In genomic region chr11:113106507-113106906, GRCh38 we compare ENCODE assay signal across 17 cellular contexts.
DNase-seq lines count a peak whose midpoint lies in the region; TF ChIP-seq lines count a peak whose summit lies in the region.
"Had no signal": no experiment of that assay in that cellular context is flagged by ENCODE, and none has a peak within 500 bp of the region (broad histone marks: within the 10 kb centered on the region; RNA-seq: fewer than 3 reads in every experiment).

No MANE protein-coding gene starts in this region.

- H2AFZ ChIP-seq in mammary epithelial cell (ENCODE audit: low read depth, low read length): no peak overlapping the region
- H2AFZ ChIP-seq: hepatocyte had no signal

- H4K20me1 ChIP-seq in mammary epithelial cell (ENCODE audit: insufficient read depth, low read length): no peaks in the 10 kb centered on the region

- H3K27ac ChIP-seq in mammary epithelial cell (ENCODE audit: insufficient read depth, low read depth, low read length): no peak overlapping the region
- H3K27ac ChIP-seq in breast epithelium: no peak overlapping the region
- H3K27ac ChIP-seq in esophagus muscularis mucosa (replicated peaks in 1 of 4): peak overlapping the region in 3 of 4 donors; percentile 17 to 50 (median 25)
- H3K27ac ChIP-seq: body of pancreas, hepatocyte, lower lobe of right lung, tibial nerve had no signal

- H3K4me3 ChIP-seq in mammary epithelial cell (replicated peaks in 1 of 3; ENCODE audit: insufficient read depth in 1 of 3, low read depth in 2 of 3, low read length in 3 of 3): no peak overlapping the region
- no peak overlapping the region for H3K4me3 ChIP-seq in breast epithelium
- no peak overlapping the region for H3K4me3 ChIP-seq in esophagus muscularis mucosa
- no peak overlapping the region for H3K4me3 ChIP-seq in skeletal muscle satellite cell (ENCODE audit: low read length)
- H3K4me3 ChIP-seq: body of pancreas, hepatocyte, lower lobe of right lung, tibial nerve had no signal

- no TSS peak for BruUV-seq in mammary epithelial cell (replicated peaks; lab: Mats Ljungman, UMichigan)

- dilution Hi-C loops in mammary epithelial cell (cut with HindIII; ENCODE audit: low sequenced_read_pairs): no loop called here

- TF ChIP-seq EP300 in esophagus muscularis mucosa (IDR thresholded peaks at IDR 0.05): no peak

- CTCF ChIA-PET in mammary epithelial cell (lab: Charles Lee; ENCODE audit: low non-redundant PET): no interaction called here

- H3K9me3 ChIP-seq in mammary epithelial cell (replicated peaks; ENCODE audit: insufficient read depth, low read length) (no peaks in the 10 kb centered on the region), breast epithelium (no peaks in the 10 kb centered on the region), esophagus muscularis mucosa (no peaks in the 10 kb centered on the region), skeletal muscle satellite cell (replicated peaks; ENCODE audit: low read length) (no peaks in the 10 kb centered on the region)
- H3K9me3 ChIP-seq: body of pancreas, Caco-2, lower lobe of right lung, tibial nerve had no signal

- H3K4me2 ChIP-seq in mammary epithelial cell (ENCODE audit: insufficient read depth, low read depth, low read length) (no peak overlapping the region), skeletal muscle satellite cell (ENCODE audit: low read length) (peak overlapping the region; percentile 27)
- H3K4me2 ChIP-seq: hepatocyte had no signal

- DNase-seq in mammary epithelial cell (peak; percentile 32), breast epithelium (ENCODE audit: low spot score in 2 of 2) (no peak), NCI-H226 (peak; percentile 41), esophagus muscularis mucosa (ENCODE audit: extremely low spot score) (no peak), HuH-7 (ENCODE audit: low spot score) (no peak), NCI-H526 (lab: John Stamatoyannopoulos, UW) (no peak)
- no peak for DNase-seq in activated naive CD4-positive, alpha-beta T cell treated with Interleukin-2 at 50 U/mL for 16 hours
- DNase-seq: 8988T; activated CD4-positive, alpha-beta T cell treated with anti-CD3 and anti-CD28 coated beads for 48 hours; activated T-cell treated with anti-CD3 and anti-CD28 coated beads, Interleukin-2, amount 50 U/mL, for 72 hours; body of pancreas; Caco-2; lower lobe of right lung; nucleus accumbens had no signal

- H3K79me2 ChIP-seq in mammary epithelial cell (ENCODE audit: insufficient read depth, low read length): no peaks in the 10 kb centered on the region
- H3K79me2 ChIP-seq: hepatocyte had no signal

- H3K9ac ChIP-seq in mammary epithelial cell (ENCODE audit: insufficient read depth, low read length): no peak overlapping the region
- no peak overlapping the region for H3K9ac ChIP-seq in skeletal muscle satellite cell (ENCODE audit: low read depth, low read length)

- no peaks in the 10 kb centered on the region for H3K36me3 ChIP-seq in mammary epithelial cell (ENCODE audit: insufficient read depth, low read length)
- no peaks in the 10 kb centered on the region for H3K36me3 ChIP-seq in breast epithelium
- no peaks in the 10 kb centered on the region for H3K36me3 ChIP-seq in esophagus muscularis mucosa
- H3K36me3 ChIP-seq in skeletal muscle satellite cell (ENCODE audit: insufficient read depth, low read length): no peaks in the 10 kb centered on the region
- H3K36me3 ChIP-seq: lower lobe of right lung, tibial nerve had no signal

- TF ChIP-seq CTCF in mammary epithelial cell (conservative IDR thresholded peaks at IDR 0.05 in 1 of 2, IDR thresholded peaks at IDR 0.05 in 1 of 2; ENCODE audit: extremely low read depth in 1 of 2, insufficient read depth in 1 of 2, low read depth in 1 of 2, low read length in 2 of 2) (no peak), breast epithelium (IDR thresholded peaks at IDR 0.05) (no peak), esophagus muscularis mucosa (IDR thresholded peaks at IDR 0.05) (no peak)

- no peaks in the 10 kb centered on the region for H3K4me1 ChIP-seq in mammary epithelial cell (ENCODE audit: insufficient read depth, low read length)
- H3K4me1 ChIP-seq in breast epithelium: no peaks in the 10 kb centered on the region
- H3K4me1 ChIP-seq in esophagus muscularis mucosa: peaks cover 16 to 55% (median 31%) of the 10 kb centered on the region in 4 donors
- peaks cover 21% of the 10 kb centered on the region for H3K4me1 ChIP-seq in skeletal muscle satellite cell (ENCODE audit: control insufficient read depth, insufficient read depth, low read length)
- H3K4me1 ChIP-seq: Caco-2, lower lobe of right lung, tibial nerve had no signal

- 51% methylated on average over 2 of the region's 2 CpGs for WGBS in mammary epithelial cell (ENCODE audit: low coverage, missing lambda C conversion rate)
- 68% methylated on average over 2 of the region's 2 CpGs for WGBS in esophagus muscularis mucosa

- no peak for TF ChIP-seq POLR2A in breast epithelium (IDR thresholded peaks at IDR 0.05)
- TF ChIP-seq POLR2A in esophagus muscularis mucosa (IDR thresholded peaks at IDR 0.05; ENCODE audit: low read depth): no peak

- in situ Hi-C loops in mammary epithelial cell (cut with MboI; ENCODE audit: low sequenced_read_pairs in 2 of 2): loop anchor here in 1 of 2 donors (25.0 kb wide), 1 partner anchor 181 kb away; no protein-coding TSS in a partner anchor

- intact Hi-C loops in mammary epithelial cell (cut with micrococcal nuclease) (no loop called here), breast epithelium (cut with DNase I; ENCODE audit: low total_unique reads) (no loop called here), esophagus muscularis mucosa (cut with DNase I) (no loop called here)

- no peaks in the 10 kb centered on the region for H3K27me3 ChIP-seq in mammary epithelial cell (ENCODE audit: insufficient read depth, low read length)
- no peaks in the 10 kb centered on the region for H3K27me3 ChIP-seq in breast epithelium
- H3K27me3 ChIP-seq in esophagus muscularis mucosa: no peaks in the 10 kb centered on the region
- no peaks in the 10 kb centered on the region for H3K27me3 ChIP-seq in skeletal muscle satellite cell (ENCODE audit: control insufficient read depth, insufficient read depth, low read length)
- H3K27me3 ChIP-seq: body of pancreas, hepatocyte, tibial nerve had no signal

Comparison
In these comparisons a context has a peak if more than half of its experiments do, and no peak if none do; other contexts are left out.
1. DNase-seq: peak in mammary epithelial cell (single experiment) and NCI-H226 (single experiment); none in breast epithelium (0 of 2), esophagus muscularis mucosa (single experiment), HuH-7 (single experiment), NCI-H526 (0 of 2) and activated naive CD4-positive, alpha-beta T cell treated with Interleukin-2 at 50 U/mL for 16 hours (single experiment).
2. H3K27ac ChIP-seq: peak in esophagus muscularis mucosa (3 of 4); none in mammary epithelial cell (single experiment) and breast epithelium (0 of 2).